In the genomic region with DNA sequence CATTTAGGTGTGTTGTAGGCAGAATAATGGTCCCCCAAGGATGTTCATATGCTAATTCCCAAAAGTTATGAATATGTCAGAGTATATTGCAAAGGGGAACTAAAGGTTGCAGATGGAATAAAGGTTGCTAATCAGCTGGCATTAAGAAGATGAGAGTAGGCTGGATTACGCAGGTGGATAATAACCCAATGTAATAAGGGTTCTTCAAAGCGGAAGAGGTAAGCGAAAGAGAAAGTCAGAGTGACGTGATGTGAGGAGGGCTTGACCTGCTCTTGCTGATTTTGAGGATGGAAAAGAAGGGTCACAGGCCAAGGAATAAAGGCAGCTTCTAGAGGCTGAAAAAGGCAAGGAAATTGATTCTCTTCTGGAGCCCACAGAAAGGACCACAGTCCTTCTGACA, we compare ENCODE assay signal across 1 cellular context.
TF ChIP-seq lines count a peak whose summit lies in the region.

No MANE protein-coding gene starts in this region.

TF ChIP-seq in K562, 482 proteins besides CTCF, POLR2A, EP300 and RAD21 (continued from another document):
- TF ChIP-seq, protein P1, sequence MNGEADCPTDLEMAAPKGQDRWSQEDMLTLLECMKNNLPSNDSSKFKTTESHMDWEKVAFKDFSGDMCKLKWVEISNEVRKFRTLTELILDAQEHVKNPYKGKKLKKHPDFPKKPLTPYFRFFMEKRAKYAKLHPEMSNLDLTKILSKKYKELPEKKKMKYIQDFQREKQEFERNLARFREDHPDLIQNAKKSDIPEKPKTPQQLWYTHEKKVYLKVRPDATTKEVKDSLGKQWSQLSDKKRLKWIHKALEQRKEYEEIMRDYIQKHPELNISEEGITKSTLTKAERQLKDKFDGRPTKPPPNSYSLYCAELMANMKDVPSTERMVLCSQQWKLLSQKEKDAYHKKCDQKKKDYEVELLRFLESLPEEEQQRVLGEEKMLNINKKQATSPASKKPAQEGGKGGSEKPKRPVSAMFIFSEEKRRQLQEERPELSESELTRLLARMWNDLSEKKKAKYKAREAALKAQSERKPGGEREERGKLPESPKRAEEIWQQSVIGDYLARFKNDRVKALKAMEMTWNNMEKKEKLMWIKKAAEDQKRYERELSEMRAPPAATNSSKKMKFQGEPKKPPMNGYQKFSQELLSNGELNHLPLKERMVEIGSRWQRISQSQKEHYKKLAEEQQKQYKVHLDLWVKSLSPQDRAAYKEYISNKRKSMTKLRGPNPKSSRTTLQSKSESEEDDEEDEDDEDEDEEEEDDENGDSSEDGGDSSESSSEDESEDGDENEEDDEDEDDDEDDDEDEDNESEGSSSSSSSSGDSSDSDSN (IDR thresholded peaks at IDR 0.05; ENCODE audit: borderline replicate concordance in 1 of 2, low read depth in 2 of 2, low read length in 2 of 2): no peak
- TF ChIP-seq NFXL1 (CRISPR knock-in tag; IDR thresholded peaks at IDR 0.05): no peak
- TF ChIP-seq NCOR1 (IDR thresholded peaks at IDR 0.05): no peak
- TF ChIP-seq STAT5A (IDR thresholded peaks at IDR 0.05; ENCODE audit: borderline replicate concordance, low read length): no peak
- TF ChIP-seq SMAD4 (CRISPR knock-in tag; conservative IDR thresholded peaks at IDR 0.05): no peak
- no peak for TF ChIP-seq DDX20 (tag; IDR thresholded peaks at IDR 0.05; ENCODE audit: low read depth)
- no peak for TF ChIP-seq SREBF2 (CRISPR knock-in tag; IDR thresholded peaks at IDR 0.05)
- TF ChIP-seq ELF4 (CRISPR knock-in tag; IDR thresholded peaks at IDR 0.05): no peak
